8 cellular contexts compared by ENCODE assay signal in the genomic region with DNA sequence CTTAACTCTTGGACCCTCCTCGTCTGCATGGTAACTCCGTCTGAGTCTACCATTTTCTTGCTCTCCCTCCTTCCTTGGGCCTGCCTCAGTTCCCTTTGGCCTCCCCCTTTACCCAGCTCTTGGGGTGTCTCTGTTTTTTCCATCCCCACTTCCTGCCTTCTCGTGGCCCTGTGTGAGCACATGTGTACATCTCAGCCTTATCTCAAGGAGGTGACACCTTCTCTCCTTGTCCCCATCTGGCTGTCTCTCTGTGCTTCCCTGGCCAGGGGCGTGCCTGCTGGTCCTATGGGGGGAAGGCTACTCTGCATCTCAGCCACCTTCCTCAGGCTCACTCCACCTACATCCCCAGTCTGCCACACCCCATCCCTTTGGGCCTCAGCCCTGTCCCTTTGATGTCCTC. TPM values are rescaled to one million over a fixed set of nuclear protein-coding genes. Genes with fewer than 3 reads are reported as not detected.
DNase-seq lines count a peak whose midpoint lies in the region; ATAC-seq, FAIRE-seq and TF ChIP-seq lines count a peak whose summit lies in the region.

No MANE protein-coding gene starts in this region.

- FAIRE-seq in GM12878 (lab: Jason Lieb, UNC): no peak

- TF ChIP-seq EP300 in GM12878 (IDR thresholded peaks at IDR 0.05; ENCODE audit: borderline replicate concordance in 1 of 2, control insufficient read depth in 1 of 2, low read depth in 2 of 2, low read length in 2 of 2): no peak

- no peaks in the 10 kb centered on the region for H3K36me3 ChIP-seq in GM12878 (ENCODE audit: control insufficient read depth in 2 of 2, insufficient read depth in 2 of 2, low read length in 1 of 2)

- peak overlapping the region; percentile 86 to 99 (median 96) for H3K4me3 Mint-ChIP-seq in naive thymus-derived CD8-positive, alpha-beta T cell

- CTCF ChIA-PET in GM12878 (lab: Yijun Ruan, JAX): interaction anchor here (0.8 to 7.5 kb wide), 8 partner anchors 10 to 180 kb away, joined by 3 to 174 read pairs (median 16); no protein-coding TSS in a partner anchor

- peak; percentile 35 to 39 for DNase-seq in Kasumi-1 (lab: John Stamatoyannopoulos, UW)
- DNase-seq in GM12878 (ENCODE audit: low read depth, low spot score): no peak
- peak in 4 of 10 donors; percentile 32 to 61 (median 36) for DNase-seq in naive thymus-derived CD8-positive, alpha-beta T cell

- peak overlapping the region; percentile 95 for H3K4me2 ChIP-seq in GM12878 (ENCODE audit: control insufficient read depth, insufficient read depth)

- no peaks in the 10 kb centered on the region; the same call in 1 of the 2 replicates for H4K20me1 ChIP-seq in GM12878 (ENCODE audit: control insufficient read depth, insufficient read depth)

- peaks cover 0 to 4% (median 0%) of the 10 kb centered on the region in 9 donors for H3K9me3 Mint-ChIP-seq in naive thymus-derived CD8-positive, alpha-beta T cell

- peak overlapping the region; percentile 95 to 100 (median 98) for H3K27ac Mint-ChIP-seq in naive thymus-derived CD8-positive, alpha-beta T cell

- no TSS peak for BruUV-seq in GM12878 (replicated peaks; lab: Mats Ljungman, UMichigan)

- intact Hi-C loops in GM12878 (cut with micrococcal nuclease; ENCODE audit: unreplicated experiment): no loop called here

- H3K36me3 Mint-ChIP-seq in naive thymus-derived CD8-positive, alpha-beta T cell: peaks cover 0 to 2% (median 0%) of the 10 kb centered on the region in 3 donors

- H3K4me1 ChIP-seq in GM12878 (ENCODE audit: control insufficient read depth, insufficient read depth, low read length): peaks cover 24% of the 10 kb centered on the region

- ATAC-seq in GM12878 (no peak), GM18502 (IDR thresholded peaks at IDR 0.05; ENCODE audit: poor library complexity, unreplicated experiment) (no peak), HG03439 (IDR thresholded peaks at IDR 0.05; ENCODE audit: unreplicated experiment) (no peak), HG03342 (IDR thresholded peaks at IDR 0.05; ENCODE audit: unreplicated experiment) (no peak), HG02610 (IDR thresholded peaks at IDR 0.05; ENCODE audit: unreplicated experiment) (no peak)
- ATAC-seq in naive thymus-derived CD8-positive, alpha-beta T cell: peak; percentile 26 to 43

- POLR2A ChIA-PET in GM12878 (lab: Charles Lee): interaction anchor here (1.7 to 2.7 kb wide), 2 partner anchors 25 to 58 kb away, joined by 7 to 13 read pairs; no protein-coding TSS in a partner anchor
- POLR2A ChIA-PET in naive thymus-derived CD8-positive, alpha-beta T cell (lab: Charles Lee): interaction anchor here (0.6 to 5.9 kb wide), 14 partner anchors 10 to 1752 kb away, joined by 3 to 125 read pairs (median 4); partner anchors contain the start of genes BCL7C, FBRS, FBXL19 and ZNF646

- H3K27me3 ChIP-seq in GM12878 (replicated peaks in 1 of 2; ENCODE audit: control insufficient read depth in 2 of 2, insufficient read depth in 2 of 2, low read length in 1 of 2): no peaks in the 10 kb centered on the region

- SMC1A ChIA-PET in GM12878 (lab: Charles Lee; ENCODE audit: uncharacterized antibody, unreplicated experiment): interaction anchor here (0.7 to 8.8 kb wide), 5 partner anchors 15 to 59 kb away, joined by 3 to 146 read pairs (median 7); no protein-coding TSS in a partner anchor

- H3K27me3 Mint-ChIP-seq in naive thymus-derived CD8-positive, alpha-beta T cell: no peaks in the 10 kb centered on the region

- H3K27ac ChIP-seq in 22Rv1: peak overlapping the region; percentile 5; the same call in 1 of the 2 replicates
- H3K27ac ChIP-seq in GM12878 (ENCODE audit: control insufficient read depth, insufficient read depth): no peak overlapping the region

- in situ Hi-C loops in GM12878 (cut with MboI): no loop called here

- H3K4me1 Mint-ChIP-seq in naive thymus-derived CD8-positive, alpha-beta T cell: peaks cover 20 to 44% (median 35%) of the 10 kb centered on the region in 4 donors

- H2AFZ ChIP-seq in GM12878 (ENCODE audit: control insufficient read depth, low read depth, low read length): peak overlapping the region; percentile 92

- H3K79me2 ChIP-seq in GM12878 (ENCODE audit: control insufficient read depth, insufficient read depth, low read length): no peaks in the 10 kb centered on the region

- no peak for TF ChIP-seq CTCF in 22Rv1 (IDR thresholded peaks at IDR 0.05)
- no peak for TF ChIP-seq CTCF in GM12878 (IDR thresholded peaks at IDR 0.05 in 2 of 3, conservative IDR thresholded peaks at IDR 0.05 in 1 of 3; ENCODE audit: control insufficient read depth in 2 of 3, extremely low read depth in 1 of 3, insufficient read depth in 1 of 3, low read depth in 3 of 3, low read length in 3 of 3)

- no peak overlapping the region for H3K4me3 ChIP-seq in GM12878

- no peak for TF ChIP-seq POLR2A in GM12878 (IDR thresholded peaks at IDR 0.05; ENCODE audit: low read depth, low read length)

- no peak for TF ChIP-seq RAD21 in GM12878 (IDR thresholded peaks at IDR 0.05; ENCODE audit: insufficient read depth, low read depth, low read length)

- 80% methylated on average over 4 of the region's 4 CpGs for WGBS in GM12878 (ENCODE audit: insufficient coverage, insufficient replicate concordance, low lambda C conversion rate, missing lambda C conversion rate)

- RAD21 ChIA-PET in GM12878 (lab: Charles Lee; ENCODE audit: unreplicated experiment): interaction anchor here (1.7 to 4.0 kb wide), 4 partner anchors 31 to 58 kb away, joined by 7 to 88 read pairs (median 14); no protein-coding TSS in a partner anchor

- peaks cover 2% of the 10 kb centered on the region; the same call in 2 of the 3 replicates for H3K9me3 ChIP-seq in GM12878 (replicated peaks; ENCODE audit: control insufficient read depth, insufficient read depth, low read length)

- H3K9ac ChIP-seq in GM12878 (ENCODE audit: control insufficient read depth, insufficient read depth, low read length): no peak overlapping the region; the same call in 1 of the 2 replicates

RNA-seq across cellular contexts. Expression of gene CTF1, which starts 6.6 kb away (rescaled TPM):
- total RNA-seq in GM12878 (2013; cell fraction: nucleolus; rRNA removed): not detected in 2 replicates
- total RNA-seq in GM12878 (2014; rRNA removed) (0.05 and 0.11 TPM in 2 replicates), GM12878 (2014; rRNA removed; fragmentation: Illumina TruSeq; extraction: Trizol) (0.09 and 0.14 TPM in 2 replicates), GM12878 (2021) (0.45 and 0.46 TPM in 2 replicates)
- polyA plus RNA-seq in GM12878 (2011; ENCODE audit: low read depth): not detected
- polyA plus RNA-seq in GM12878 (2011; rRNA removed) (0.11 TPM in 1 of 2 replicates, not detected in the other), GM12878 (2014; fragmentation: Illumina TruSeq; extraction: Trizol) (0.16 TPM in 1 of 2 replicates, not detected in the other), GM12878 (2014; fragmentation: Nextera tagmentation; extraction: Ambion mirVana) (under 1 TPM in 1 of 2 experiments, not detected in 1; 0.04 TPM), GM12878 (2014; rRNA removed) (0.22 and 0.34 TPM in 2 replicates), GM12878 (2016; fragmentation: Nextera tagmentation; extraction: Ambion mirVana) (not detected)
- 0.07 and 0.13 TPM in 2 replicates for polyA plus RNA-seq in GM12878 (2011; cell fraction: cytosol; rRNA removed)
- 0.15 and 0.23 TPM in 2 replicates for polyA plus RNA-seq in GM12878 (2011; cell fraction: nucleus; rRNA removed)
- 0.13 and 0.19 TPM in 2 replicates for polyA plus RNA-seq in GM12878 (2012)
- polyA minus RNA-seq in GM12878 (2011; rRNA and poly(A)+ RNA removed): 0.57 and 0.80 TPM in 2 replicates
- polyA minus RNA-seq in GM12878 (2011; cell fraction: cytosol; rRNA and poly(A)+ RNA removed): not detected in 2 replicates
- polyA minus RNA-seq in GM12878 (2011; cell fraction: nucleus; rRNA and poly(A)+ RNA removed): 0.48 and 0.57 TPM in 2 replicates
- 1 to 10 TPM; 1.0 to 1.3 TPM for total RNA-seq in naive thymus-derived CD8-positive, alpha-beta T cell
- under 1 TPM in 1 of 3 donors, not detected in 2; 0.14 TPM for polyA plus RNA-seq in naive thymus-derived CD8-positive, alpha-beta T cell

RNA-seq across cellular contexts. Expression of gene BCL7C, which starts 9.1 kb away (rescaled TPM):
- 7.3 and 8.8 TPM in 2 replicates for total RNA-seq in GM12878 (2013; cell fraction: nucleolus; rRNA removed)
- total RNA-seq in GM12878 (2014; rRNA removed) (21.7 and 30.5 TPM in 2 replicates), GM12878 (2014; rRNA removed; fragmentation: Illumina TruSeq; extraction: Trizol) (9.0 and 12.0 TPM in 2 replicates), GM12878 (2021) (20.2 and 20.3 TPM in 2 replicates)
- polyA plus RNA-seq in GM12878 (2011; ENCODE audit: low read depth): 3.3 TPM
- polyA plus RNA-seq in GM12878 (2011; rRNA removed) (10.5 and 15.3 TPM in 2 replicates), GM12878 (2014; fragmentation: Illumina TruSeq; extraction: Trizol) (2.6 and 8.5 TPM in 2 replicates), GM12878 (2014; fragmentation: Nextera tagmentation; extraction: Ambion mirVana) (1 to 10 TPM; 1.1 to 2.1 TPM), GM12878 (2014; rRNA removed) (28.1 and 37.3 TPM in 2 replicates), GM12878 (2016; fragmentation: Nextera tagmentation; extraction: Ambion mirVana) (10 to 100 TPM in 1 of 2 experiments, 1 to 10 TPM in 1; 9.7 to 26.6 TPM)
- polyA plus RNA-seq in GM12878 (2011; cell fraction: cytosol; rRNA removed): 14.9 and 26.6 TPM in 2 replicates
- polyA plus RNA-seq in GM12878 (2011; cell fraction: nucleus; rRNA removed): 9.7 and 9.9 TPM in 2 replicates
- polyA plus RNA-seq in GM12878 (2012): 9.6 and 11.8 TPM in 2 replicates
- polyA minus RNA-seq in GM12878 (2011; rRNA and poly(A)+ RNA removed): 2.3 and 4.8 TPM in 2 replicates
- 2.8 and 5.7 TPM in 2 replicates for polyA minus RNA-seq in GM12878 (2011; cell fraction: cytosol; rRNA and poly(A)+ RNA removed)
- polyA minus RNA-seq in GM12878 (2011; cell fraction: nucleus; rRNA and poly(A)+ RNA removed): 1.3 and 1.6 TPM in 2 replicates
- total RNA-seq in naive thymus-derived CD8-positive, alpha-beta T cell: 10 to 100 TPM; 24.2 to 24.6 TPM
- 10 to 100 TPM; 33.9 to 38.8 (median 34.7) TPM for polyA plus RNA-seq in naive thymus-derived CD8-positive, alpha-beta T cell

RNA-seq across cellular contexts. Expression of gene FBXL19, which starts 20.4 kb away (rescaled TPM):
- 18.6 and 24.2 TPM in 2 replicates for total RNA-seq in GM12878 (2013; cell fraction: nucleolus; rRNA removed)
- total RNA-seq in GM12878 (2014; rRNA removed) (19.8 and 23.6 TPM in 2 replicates), GM12878 (2014; rRNA removed; fragmentation: Illumina TruSeq; extraction: Trizol) (6.2 and 6.8 TPM in 2 replicates), GM12878 (2021) (27.5 and 32.1 TPM in 2 replicates)
- 3.2 TPM for polyA plus RNA-seq in GM12878 (2011; ENCODE audit: low read depth)
- polyA plus RNA-seq in GM12878 (2011; rRNA removed) (4.7 and 11.5 TPM in 2 replicates), GM12878 (2014; fragmentation: Illumina TruSeq; extraction: Trizol) (1.5 and 3.8 TPM in 2 replicates), GM12878 (2014; fragmentation: Nextera tagmentation; extraction: Ambion mirVana) (under 1 TPM in 1 of 2 experiments, not detected in 1; 0.02 TPM), GM12878 (2014; rRNA removed) (15.5 and 18.7 TPM in 2 replicates), GM12878 (2016; fragmentation: Nextera tagmentation; extraction: Ambion mirVana) (under 1 TPM; 0.66 TPM)
- polyA plus RNA-seq in GM12878 (2011; cell fraction: cytosol; rRNA removed): 14.3 and 20.2 TPM in 2 replicates
- polyA plus RNA-seq in GM12878 (2011; cell fraction: nucleus; rRNA removed): 35.4 and 47.5 TPM in 2 replicates
- polyA plus RNA-seq in GM12878 (2012): 13.5 and 15.5 TPM in 2 replicates
- polyA minus RNA-seq in GM12878 (2011; rRNA and poly(A)+ RNA removed): 6.6 and 15.9 TPM in 2 replicates
- 12.9 and 18.2 TPM in 2 replicates for polyA minus RNA-seq in GM12878 (2011; cell fraction: cytosol; rRNA and poly(A)+ RNA removed)
- polyA minus RNA-seq in GM12878 (2011; cell fraction: nucleus; rRNA and poly(A)+ RNA removed): 6.0 and 13.4 TPM in 2 replicates
- 10 to 100 TPM; 13.1 to 16.8 TPM for total RNA-seq in naive thymus-derived CD8-positive, alpha-beta T cell
- polyA plus RNA-seq in naive thymus-derived CD8-positive, alpha-beta T cell: under 1 TPM; 0.06 to 0.29 (median 0.16) TPM

RNA-seq across cellular contexts. Expression of gene ORAI3, which starts 45.9 kb away (rescaled TPM):
- total RNA-seq in GM12878 (2013; cell fraction: nucleolus; rRNA removed): 14.8 and 15.5 TPM in 2 replicates
- total RNA-seq in GM12878 (2014; rRNA removed) (19.5 and 22.4 TPM in 2 replicates), GM12878 (2014; rRNA removed; fragmentation: Illumina TruSeq; extraction: Trizol) (7.0 and 7.2 TPM in 2 replicates), GM12878 (2021) (17.3 TPM in 2 replicates)
- polyA plus RNA-seq in GM12878 (2011; ENCODE audit: low read depth): 9.1 TPM
- polyA plus RNA-seq in GM12878 (2011; rRNA removed) (8.3 and 15.2 TPM in 2 replicates), GM12878 (2014; fragmentation: Illumina TruSeq; extraction: Trizol) (5.6 and 8.6 TPM in 2 replicates), GM12878 (2014; fragmentation: Nextera tagmentation; extraction: Ambion mirVana) (1 to 10 TPM; 3.4 to 8.5 TPM), GM12878 (2014; rRNA removed) (18.6 and 19.7 TPM in 2 replicates), GM12878 (2016; fragmentation: Nextera tagmentation; extraction: Ambion mirVana) (10 to 100 TPM; 21.3 to 21.9 TPM)
- 23.5 and 26.1 TPM in 2 replicates for polyA plus RNA-seq in GM12878 (2011; cell fraction: cytosol; rRNA removed)
- 12.2 and 17.5 TPM in 2 replicates for polyA plus RNA-seq in GM12878 (2011; cell fraction: nucleus; rRNA removed)
- polyA plus RNA-seq in GM12878 (2012): 19.4 and 25.7 TPM in 2 replicates
- 16.2 and 26.9 TPM in 2 replicates for polyA minus RNA-seq in GM12878 (2011; rRNA and poly(A)+ RNA removed)
- 6.3 and 9.1 TPM in 2 replicates for polyA minus RNA-seq in GM12878 (2011; cell fraction: cytosol; rRNA and poly(A)+ RNA removed)
- 8.0 and 8.9 TPM in 2 replicates for polyA minus RNA-seq in GM12878 (2011; cell fraction: nucleus; rRNA and poly(A)+ RNA removed)
- total RNA-seq in naive thymus-derived CD8-positive, alpha-beta T cell: 10 to 100 TPM; 18.6 to 20.8 TPM
- polyA plus RNA-seq in naive thymus-derived CD8-positive, alpha-beta T cell: 10 to 100 TPM; 15.2 to 16.0 (median 15.5) TPM

RNA-seq across cellular contexts. Expression of gene SETD1A, which starts 54.6 kb away (rescaled TPM):
- 9.8 and 13.3 TPM in 2 replicates for total RNA-seq in GM12878 (2013; cell fraction: nucleolus; rRNA removed)
- total RNA-seq in GM12878 (2014; rRNA removed) (1.7 and 3.6 TPM in 2 replicates), GM12878 (2014; rRNA removed; fragmentation: Illumina TruSeq; extraction: Trizol) (2.0 and 2.1 TPM in 2 replicates), GM12878 (2021) (20.6 and 25.9 TPM in 2 replicates)
- polyA plus RNA-seq in GM12878 (2011; ENCODE audit: low read depth): 7.8 TPM
- polyA plus RNA-seq in GM12878 (2011; rRNA removed) (0.37 and 1.5 TPM in 2 replicates), GM12878 (2014; fragmentation: Illumina TruSeq; extraction: Trizol) (8.9 and 11.4 TPM in 2 replicates), GM12878 (2014; fragmentation: Nextera tagmentation; extraction: Ambion mirVana) (under 1 TPM; 0.02 to 0.18 TPM), GM12878 (2014; rRNA removed) (10.6 and 15.2 TPM in 2 replicates), GM12878 (2016; fragmentation: Nextera tagmentation; extraction: Ambion mirVana) (1 to 10 TPM; 6.1 to 7.4 TPM)
- 1.5 and 1.6 TPM in 2 replicates for polyA plus RNA-seq in GM12878 (2011; cell fraction: cytosol; rRNA removed)
- polyA plus RNA-seq in GM12878 (2011; cell fraction: nucleus; rRNA removed): 9.6 and 18.4 TPM in 2 replicates
- polyA plus RNA-seq in GM12878 (2012): 9.9 and 23.0 TPM in 2 replicates
- polyA minus RNA-seq in GM12878 (2011; rRNA and poly(A)+ RNA removed): 1.6 and 2.2 TPM in 2 replicates
- polyA minus RNA-seq in GM12878 (2011; cell fraction: cytosol; rRNA and poly(A)+ RNA removed): 4.3 and 11.0 TPM in 2 replicates
- 3.6 and 8.7 TPM in 2 replicates for polyA minus RNA-seq in GM12878 (2011; cell fraction: nucleus; rRNA and poly(A)+ RNA removed)
- 10 to 100 TPM; 39.5 to 44.3 TPM for total RNA-seq in naive thymus-derived CD8-positive, alpha-beta T cell
- polyA plus RNA-seq in naive thymus-derived CD8-positive, alpha-beta T cell: 1 to 10 TPM in 1 of 3 donors, under 1 TPM in 2; 0.35 to 2.0 (median 0.77) TPM

Comparison
In these comparisons a context has a peak if more than half of its experiments do, and no peak if none do; other contexts are left out.
1. ATAC-seq: peak in naive thymus-derived CD8-positive, alpha-beta T cell (2 of 2); none in GM12878 (single experiment), GM18502 (single experiment), HG03439 (single experiment), HG03342 (single experiment) and HG02610 (single experiment).